In the genomic region with DNA sequence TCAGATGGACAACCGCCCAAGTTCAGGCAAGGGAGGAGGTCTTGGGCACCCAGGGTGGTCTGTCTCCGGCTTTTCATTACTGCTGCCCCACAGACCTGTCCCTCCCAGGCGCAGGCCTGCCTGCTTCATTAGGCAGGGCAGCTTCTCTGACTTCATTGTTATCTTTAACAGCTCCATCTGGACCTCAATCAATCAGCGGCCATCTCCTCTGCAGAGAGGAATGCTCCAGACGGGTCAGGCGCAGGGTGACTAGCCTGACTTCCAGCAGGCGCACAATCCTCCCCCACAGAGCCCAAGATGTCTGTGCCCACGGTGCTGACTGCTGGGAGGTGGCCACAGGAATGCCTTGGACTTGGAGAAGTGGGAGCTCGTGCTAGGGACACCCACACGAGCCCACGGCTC, we compare ENCODE assay signal across 1 cellular context.
TF ChIP-seq lines count a peak whose summit lies in the region.

No MANE protein-coding gene starts in this region.

TF ChIP-seq in IMR-90, 13 proteins besides CTCF, POLR2A, EP300 and RAD21:
- TF ChIP-seq BHLHE40 (IDR thresholded peaks at IDR 0.05; ENCODE audit: low read depth, low read length) (peak; percentile 57), RFX5 (IDR thresholded peaks at IDR 0.05; ENCODE audit: low read depth, low read length) (no peak), RCOR1 (IDR thresholded peaks at IDR 0.05; ENCODE audit: insufficient replicate concordance, low read length) (peak; percentile 71), MXI1 (IDR thresholded peaks at IDR 0.05; ENCODE audit: borderline replicate concordance, low read depth, low read length) (no peak)
TF ChIP-seq in IMR-90: peak in this region for 2.
